ENCODE assay signal across 8 cellular contexts in the genomic region with DNA sequence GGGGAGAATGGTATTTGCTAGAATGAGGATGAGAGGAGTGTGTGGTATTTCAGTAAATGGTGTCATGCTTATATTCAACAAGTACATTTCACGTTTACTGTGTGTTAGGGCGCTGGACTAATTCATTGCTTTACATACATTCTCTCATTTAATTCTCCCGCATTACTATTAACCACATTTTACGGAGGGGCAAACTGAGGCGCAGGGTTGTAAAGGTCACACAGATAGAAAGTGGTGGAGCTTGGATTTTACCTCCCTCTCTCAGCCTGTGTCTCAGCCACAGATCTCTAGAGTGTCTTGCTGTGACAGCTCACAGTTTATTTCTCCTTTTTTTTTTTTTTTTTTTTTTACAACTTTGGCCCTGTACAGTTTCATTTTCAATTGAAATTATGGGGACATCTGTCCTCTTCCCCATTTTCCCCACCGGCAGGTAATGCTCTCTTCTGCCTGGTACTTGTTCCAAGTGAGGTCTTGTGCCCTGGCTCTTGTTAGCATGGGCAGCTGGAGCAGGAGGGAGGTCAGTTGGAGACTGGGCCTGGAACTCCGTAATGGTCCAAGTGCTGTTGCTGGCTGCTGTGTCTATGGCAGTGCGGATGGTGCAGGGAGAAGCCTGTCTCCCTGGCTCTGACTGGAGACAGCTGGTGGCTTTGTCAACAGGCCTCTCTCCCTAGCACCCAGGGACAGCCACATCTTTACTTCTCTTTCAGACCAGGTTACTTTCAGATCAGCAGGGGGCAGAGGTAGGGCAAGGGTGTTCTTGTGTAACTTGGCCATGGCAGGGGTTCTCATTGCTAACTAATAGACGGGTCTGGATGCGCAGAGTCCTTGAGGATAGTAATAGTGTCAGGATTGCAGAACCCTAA. TPM values are rescaled to one million over a fixed set of nuclear protein-coding genes. Genes with fewer than 3 reads are reported as not detected.
A peak's percentile ranks its signal among the peaks of the same experiment; 100 is the strongest.
DNase-seq lines count a peak whose midpoint lies in the region; ATAC-seq, FAIRE-seq and TF ChIP-seq lines count a peak whose summit lies in the region.

No MANE protein-coding gene starts in this region.

- H3K36me3 ChIP-seq in HCT116 (ENCODE audit: control insufficient read depth in 1 of 2, insufficient read depth in 2 of 2, low read length in 2 of 2) (peaks cover 0 to 4% of the 10 kb centered on the region in 2 experiments; a peak in 1 of 4 replicates), muscle layer of colon (ENCODE audit: insufficient read depth, low read length) (no peaks in the 10 kb centered on the region)

- TF ChIP-seq POLR2A in HCT116 (IDR thresholded peaks at IDR 0.05; ENCODE audit: borderline replicate concordance, extremely low read depth, insufficient read depth, insufficient read length): no peak
- TF ChIP-seq POLR2A in erythroblast (IDR thresholded peaks at IDR 0.05; ENCODE audit: low read length): no peak
- no peak for TF ChIP-seq POLR2A in H54 (IDR thresholded peaks at IDR 0.05; ENCODE audit: low read depth, low read length)

- peak; percentile 30; the same call in 1 of the 2 replicates for TF ChIP-seq RAD21 in HCT116 (IDR thresholded peaks at IDR 0.05; ENCODE audit: low read depth)

- POLR2A ChIA-PET in HCT116 (lab: Charles Lee): no interaction called here

- no TSS peak for BruUV-seq in HCT116 (replicated peaks; lab: Mats Ljungman, UMichigan)

- DNase-seq in Caki2 (ENCODE audit: low read depth): peak; percentile 47
- no peak for DNase-seq in HCT116 (ENCODE audit: low read depth, low spot score)
- DNase-seq in SKM-1 (lab: John Stamatoyannopoulos, UW; ENCODE audit: unreplicated experiment): peak; percentile 18
- DNase-seq in erythroblast (lab: John Stamatoyannopoulos, UW): peak; percentile 29 to 38
- DNase-seq in H54 (ENCODE audit: insufficient read length, low spot score): no peak

- no peaks in the 10 kb centered on the region for H4K20me1 ChIP-seq in HCT116 (ENCODE audit: insufficient read depth)

- H3K27ac ChIP-seq in HCT116 (ENCODE audit: low read depth, low read length) (peak overlapping the region; percentile 77; the same call in 1 of the 2 replicates), muscle layer of colon (ENCODE audit: low read depth, low read length) (peak overlapping the region; percentile 96)

- ATAC-seq in HCT116: peak; percentile 25; the same call in 1 of the 2 replicates
- ATAC-seq in GM21825 (IDR thresholded peaks at IDR 0.05; ENCODE audit: unreplicated experiment): no peak
- ATAC-seq in activated CD4-positive, CD25-positive, alpha-beta regulatory T cell treated with anti-CD3 and anti-CD28 coated beads, Interleukin-2, amount 50 U/mL, for 24 hours: no peak

- H3K4me1 ChIP-seq in HCT116 (ENCODE audit: control insufficient read depth in 1 of 2, insufficient read depth in 2 of 2, low read length in 2 of 2): peaks cover 18 to 49% of the 10 kb centered on the region in 2 experiments
- peaks cover 62% of the 10 kb centered on the region for H3K4me1 ChIP-seq in muscle layer of colon (ENCODE audit: insufficient read depth, low read length)

- no peaks in the 10 kb centered on the region for H3K27me3 ChIP-seq in HCT116 (ENCODE audit: insufficient read depth, low read length)
- no peaks in the 10 kb centered on the region for H3K27me3 ChIP-seq in muscle layer of colon (ENCODE audit: control insufficient read depth in 1 of 2, insufficient read depth in 2 of 2, low read length in 2 of 2)

- in situ Hi-C loops in Caki2 (cut with HindIII; ENCODE audit: low pct_unique_long_range_greater_than_20kb, low sequenced_read_pairs): no loop called here

- FAIRE-seq in H54 (lab: Jason Lieb, UNC): no peak

- peak overlapping the region; percentile 78 to 91 for H3K4me3 ChIP-seq in HCT116 (replicated peaks in 1 of 2; ENCODE audit: low read depth in 1 of 2, low read length in 2 of 2)
- peak overlapping the region; percentile 45 to 71 for H3K4me3 ChIP-seq in muscle layer of colon (ENCODE audit: low read depth in 1 of 2, low read length in 2 of 2)

- H3K9me2 ChIP-seq in HCT116 (ENCODE audit: insufficient read depth): no peaks in the 10 kb centered on the region

- peak in 2 of 3 experiments; percentile 13 to 40; a peak in 2 of 6 replicates for TF ChIP-seq CTCF in HCT116 (IDR thresholded peaks at IDR 0.05 in 2 of 3, conservative IDR thresholded peaks at IDR 0.05 in 1 of 3; ENCODE audit: borderline replicate concordance in 1 of 3, insufficient read depth in 1 of 3, low read depth in 2 of 3, low read length in 2 of 3)

- RAD21 ChIA-PET in HCT116 (lab: Charles Lee; ENCODE audit: low non-redundant PET in 1 of 2, low total read pairs in 2 of 2, uncharacterized antibody in 2 of 2, unreplicated experiment in 2 of 2): interaction anchor here in 1 of 2 experiments (0.7 kb wide), 1 partner anchor 214 kb away, joined by 4 read pairs; a partner anchor contains a TSS

- peak overlapping the region; percentile 97 for H3K4me2 ChIP-seq in HCT116 (ENCODE audit: low read length)

- intact Hi-C loops in HCT116 (cut with micrococcal nuclease): no loop called here

- no peak overlapping the region for H2AFZ ChIP-seq in HCT116 (ENCODE audit: low read depth, low read length, poor library complexity, severe bottlenecking)

- CTCF ChIA-PET in HCT116 (lab: Charles Lee): interaction anchor here (2.8 kb wide), 1 partner anchor 10 kb away, joined by 9 read pairs; no protein-coding TSS in a partner anchor

- peaks cover 58% of the 10 kb centered on the region for H3K79me2 ChIP-seq in HCT116 (ENCODE audit: insufficient read depth, low read length)

- H3K9ac ChIP-seq in HCT116 (ENCODE audit: low read length): peak overlapping the region; percentile 96
- H3K9ac ChIP-seq in muscle layer of colon (ENCODE audit: low read length): peak overlapping the region; percentile 5

- H3K9me3 ChIP-seq in HCT116 (ENCODE audit: control insufficient read depth in 1 of 2, insufficient read depth in 1 of 2, low read depth in 1 of 2, low read length in 2 of 2) (no peaks in the 10 kb centered on the region), muscle layer of colon (ENCODE audit: low read length) (no peaks in the 10 kb centered on the region)

TF ChIP-seq in HCT116, 20 proteins besides CTCF, POLR2A, EP300 and RAD21:
- TF ChIP-seq EZH2phosphoT487 (IDR thresholded peaks at IDR 0.05; ENCODE audit: borderline replicate concordance) (no peak), YY1 (IDR thresholded peaks at IDR 0.05; ENCODE audit: extremely low read depth, insufficient replicate concordance, low read depth, low read length) (no peak)

RNA-seq across cellular contexts. Expression of a gene that starts 20.5 kb away (rescaled TPM):
- total RNA-seq in Caki2 (2014; rRNA removed; shearing (Covaris generic); ENCODE audit: low replicate concordance): 42.3 and 58.2 TPM in 2 replicates
- total RNA-seq in HCT116 (2021; ENCODE audit: unreplicated experiment): 33.1 TPM
- 14.9 and 19.5 TPM in 2 replicates for polyA plus RNA-seq in HCT116 (2012)

RNA-seq across cellular contexts. Expression of a gene that starts 37.9 kb away (rescaled TPM):
- total RNA-seq in Caki2 (2014; rRNA removed; shearing (Covaris generic); ENCODE audit: low replicate concordance): 3,085 and 3,454 TPM in 2 replicates
- 2,557 TPM for total RNA-seq in HCT116 (2021; ENCODE audit: unreplicated experiment)
- polyA plus RNA-seq in HCT116 (2012): 4,169 and 4,510 TPM in 2 replicates

Comparison
In these comparisons a context has a peak if more than half of its experiments do, and no peak if none do; other contexts are left out.
1. DNase-seq: peak in Caki2 (single experiment), SKM-1 (single experiment) and erythroblast (2 of 2); none in HCT116 (single experiment) and H54 (single experiment).